ENCODE assay signal across 1 cellular context in genomic region chr2:96584017-96584416, GRCh38.
TF ChIP-seq lines count a peak whose summit lies in the region.

No MANE protein-coding gene starts in this region.

TF ChIP-seq in IMR-90, 13 proteins besides CTCF, POLR2A, EP300 and RAD21 (continued from another document):
- TF ChIP-seq RCOR1 (IDR thresholded peaks at IDR 0.05; ENCODE audit: insufficient replicate concordance, low read length) (no peak), MXI1 (IDR thresholded peaks at IDR 0.05; ENCODE audit: borderline replicate concordance, low read depth, low read length) (no peak), CEBPB (IDR thresholded peaks at IDR 0.05; ENCODE audit: low read depth, low read length) (no peak)
